In the genomic region with DNA sequence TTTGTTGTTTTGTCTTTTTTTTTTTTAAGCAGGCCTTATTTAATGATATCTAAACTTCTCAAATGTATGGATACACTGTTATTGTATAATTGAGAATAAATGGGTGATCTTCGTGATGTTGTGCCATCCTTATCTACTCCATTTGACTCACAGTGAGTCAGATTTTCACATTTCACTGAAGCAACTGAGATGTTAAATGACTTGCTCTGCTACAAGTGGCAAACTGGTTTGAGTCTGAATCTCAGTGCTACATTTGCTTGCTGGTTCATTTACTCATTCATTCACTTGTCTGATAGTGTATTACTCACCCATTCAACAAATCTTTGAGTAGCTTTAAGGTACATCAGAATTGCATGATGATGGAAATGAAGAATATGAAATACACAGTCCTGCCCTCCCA, we compare ENCODE assay signal across 11 cellular contexts. TPM values are rescaled to one million over a fixed set of nuclear protein-coding genes. Genes with fewer than 3 reads are reported as not detected.
DNase-seq lines count a peak whose midpoint lies in the region; ATAC-seq and TF ChIP-seq lines count a peak whose summit lies in the region.
"Had no signal": no experiment of that assay in that cellular context is flagged by ENCODE, and none has a peak within 500 bp of the region (broad histone marks: within the 10 kb centered on the region; RNA-seq: fewer than 3 reads in every experiment).

No MANE protein-coding gene starts in this region.

- TF ChIP-seq CTCF in natural killer cell (IDR thresholded peaks at IDR 0.05) (no peak), epithelial cell of proximal tubule (conservative IDR thresholded peaks at IDR 0.05; ENCODE audit: low read depth, low read length) (no peak)

- H3K4me1 Mint-ChIP-seq in natural killer cell treated with Interleukin-12 subunit alpha and Interleukin-12 subunit beta and Interleukin-15 and Interleukin-18, amount 100 ng/mL, for 72 hours (ENCODE audit: low read depth in 2 of 2), result peaks cover 12 to 34% of the 10 kb centered on the region in 2 donors
- peaks cover 31 to 32% of the 10 kb centered on the region in 2 donors for H3K4me1 Mint-ChIP-seq in natural killer cell
- peaks cover 47% of the 10 kb centered on the region for H3K4me1 Mint-ChIP-seq in stimulated activated naive CD8-positive, alpha-beta T cell treated with anti-CD3 and anti-CD28 coated beads, Interleukin-15, Interleukin-2, amounts not matched to agents 100 ng/mL and 50 ng/mL, for 24 hours (ENCODE audit: low read depth)
- peaks cover 22% of the 10 kb centered on the region for H3K4me1 Mint-ChIP-seq in stimulated activated memory B cell treated with anti-CD40 and anti-IgM and Interleukin-4, amounts not matched to agents 10 μg/mL and 1 μg/mL and 100 μg/mL, for 72 hours

- H3K27me3 Mint-ChIP-seq in natural killer cell treated with Interleukin-12 subunit alpha and Interleukin-12 subunit beta and Interleukin-15 and Interleukin-18, amount 100 ng/mL, for 72 hours, result no peaks in the 10 kb centered on the region
- peaks cover 0 to 3% of the 10 kb centered on the region in 2 donors for H3K27me3 Mint-ChIP-seq in natural killer cell (ENCODE audit: low read depth in 2 of 2)
- peaks cover 4% of the 10 kb centered on the region for H3K27me3 Mint-ChIP-seq in stimulated activated naive CD8-positive, alpha-beta T cell treated with anti-CD3 and anti-CD28 coated beads, Interleukin-15, Interleukin-2, amounts not matched to agents 100 ng/mL and 50 ng/mL, for 24 hours
- H3K27me3 Mint-ChIP-seq in stimulated activated memory B cell treated with anti-CD40 and anti-IgM and Interleukin-4, amounts not matched to agents 10 μg/mL and 1 μg/mL and 100 μg/mL, for 72 hours, result no peaks in the 10 kb centered on the region

- DNase-seq in natural killer cell treated with Interleukin-12 subunit alpha and Interleukin-12 subunit beta and Interleukin-15 and Interleukin-18, amount 100 ng/mL, for 72 hours (ENCODE audit: low spot score), result no peak
- DNase-seq in natural killer cell (no peak), RPMI7951 (ENCODE audit: low read depth) (peak; percentile 55), epithelial cell of proximal tubule (ENCODE audit: low read depth) (peak; percentile 36), HuH-7 (ENCODE audit: low spot score) (no peak), substantia nigra (lab: John Stamatoyannopoulos, UW) (no peak)
- DNase-seq: Calu3, occipital lobe had no signal

- intact Hi-C loops in natural killer cell (cut with micrococcal nuclease), result no loop called here

- H3K9me3 Mint-ChIP-seq in natural killer cell treated with Interleukin-12 subunit alpha and Interleukin-12 subunit beta and Interleukin-15 and Interleukin-18, amount 100 ng/mL, for 72 hours, result no peaks in the 10 kb centered on the region
- H3K9me3 Mint-ChIP-seq in natural killer cell, result no peaks in the 10 kb centered on the region
- no peaks in the 10 kb centered on the region for H3K9me3 Mint-ChIP-seq in stimulated activated naive CD8-positive, alpha-beta T cell treated with anti-CD3 and anti-CD28 coated beads, Interleukin-15, Interleukin-2, amounts not matched to agents 100 ng/mL and 50 ng/mL, for 24 hours
- H3K9me3 Mint-ChIP-seq in stimulated activated memory B cell treated with anti-CD40 and anti-IgM and Interleukin-4, amounts not matched to agents 10 μg/mL and 1 μg/mL and 100 μg/mL, for 72 hours, result no peaks in the 10 kb centered on the region

- ATAC-seq in natural killer cell treated with Interleukin-12 subunit alpha and Interleukin-12 subunit beta and Interleukin-15 and Interleukin-18, amount 100 ng/mL, for 72 hours, result peak; percentile 18 to 74
- no peak for ATAC-seq in natural killer cell
- no peak for ATAC-seq in stimulated activated memory B cell treated with anti-CD40 and anti-IgM and Interleukin-4, amounts not matched to agents 10 μg/mL and 1 μg/mL and 100 μg/mL, for 72 hours

- H3K27ac Mint-ChIP-seq in natural killer cell treated with Interleukin-12 subunit alpha and Interleukin-12 subunit beta and Interleukin-15 and Interleukin-18, amount 100 ng/mL, for 72 hours, result peak overlapping the region; percentile 95
- peak overlapping the region in 1 of 2 donors; percentile 95 for H3K27ac Mint-ChIP-seq in natural killer cell
- H3K27ac Mint-ChIP-seq in stimulated activated naive CD8-positive, alpha-beta T cell treated with anti-CD3 and anti-CD28 coated beads, Interleukin-15, Interleukin-2, amounts not matched to agents 100 ng/mL and 50 ng/mL, for 24 hours, result peak overlapping the region; percentile 10
- H3K27ac Mint-ChIP-seq in stimulated activated memory B cell treated with anti-CD40 and anti-IgM and Interleukin-4, amounts not matched to agents 10 μg/mL and 1 μg/mL and 100 μg/mL, for 72 hours, result no peak overlapping the region

- H3K36me3 Mint-ChIP-seq in natural killer cell treated with Interleukin-12 subunit alpha and Interleukin-12 subunit beta and Interleukin-15 and Interleukin-18, amount 100 ng/mL, for 72 hours, result peaks cover 7% of the 10 kb centered on the region
- H3K36me3 Mint-ChIP-seq in natural killer cell, result no peaks in the 10 kb centered on the region
- peaks cover 34% of the 10 kb centered on the region for H3K36me3 Mint-ChIP-seq in stimulated activated naive CD8-positive, alpha-beta T cell treated with anti-CD3 and anti-CD28 coated beads, Interleukin-15, Interleukin-2, amounts not matched to agents 100 ng/mL and 50 ng/mL, for 24 hours (ENCODE audit: low read depth)
- peaks cover 16% of the 10 kb centered on the region for H3K36me3 Mint-ChIP-seq in stimulated activated memory B cell treated with anti-CD40 and anti-IgM and Interleukin-4, amounts not matched to agents 10 μg/mL and 1 μg/mL and 100 μg/mL, for 72 hours

- no peak overlapping the region for H3K4me3 ChIP-seq in epithelial cell of proximal tubule (ENCODE audit: low read depth, low read length)
- H3K4me3 ChIP-seq: cardiac muscle cell had no signal

- peak overlapping the region; percentile 95 for H3K4me3 Mint-ChIP-seq in natural killer cell treated with Interleukin-12 subunit alpha and Interleukin-12 subunit beta and Interleukin-15 and Interleukin-18, amount 100 ng/mL, for 72 hours
- no peak overlapping the region for H3K4me3 Mint-ChIP-seq in natural killer cell
- peak overlapping the region; percentile 30 for H3K4me3 Mint-ChIP-seq in stimulated activated naive CD8-positive, alpha-beta T cell treated with anti-CD3 and anti-CD28 coated beads, Interleukin-15, Interleukin-2, amounts not matched to agents 100 ng/mL and 50 ng/mL, for 24 hours
- no peak overlapping the region for H3K4me3 Mint-ChIP-seq in stimulated activated memory B cell treated with anti-CD40 and anti-IgM and Interleukin-4, amounts not matched to agents 10 μg/mL and 1 μg/mL and 100 μg/mL, for 72 hours

- H3K27ac ChIP-seq in substantia nigra (ENCODE audit: low read depth, low read length, poor library complexity, severe bottlenecking), result no peak overlapping the region
- H3K27ac ChIP-seq: cardiac muscle cell had no signal

RNA-seq across cellular contexts. Expression of a gene that starts 2.6 kb away (rescaled TPM):
- 10 to 100 TPM; 23.1 to 39.7 TPM for total RNA-seq in natural killer cell treated with Interleukin-12 subunit alpha and Interleukin-12 subunit beta and Interleukin-15 and Interleukin-18, amount 100 ng/mL, for 72 hours
- total RNA-seq in natural killer cell, result 10 to 100 TPM; 19.6 to 30.1 (median 28.3) TPM
- 37.8 and 44.6 TPM in 2 replicates for total RNA-seq in RPMI7951 (2014; rRNA removed; shearing (Covaris generic))
- total RNA-seq in epithelial cell of proximal tubule, result 11.2 and 18.5 TPM in 2 replicates

RNA-seq across cellular contexts. Expression of a gene that starts 2.8 kb away (rescaled TPM):
- total RNA-seq in natural killer cell treated with Interleukin-12 subunit alpha and Interleukin-12 subunit beta and Interleukin-15 and Interleukin-18, amount 100 ng/mL, for 72 hours, result 10 to 100 TPM; 35.9 to 47.1 TPM
- total RNA-seq in natural killer cell (10 to 100 TPM; 18.8 to 19.4 (median 19.2) TPM), epithelial cell of proximal tubule (61.6 and 69.5 TPM in 2 replicates)
- total RNA-seq in RPMI7951 (2014; rRNA removed; shearing (Covaris generic)), result 60.9 and 68.1 TPM in 2 replicates

RNA-seq across cellular contexts. Expression of a gene that starts 34.4 kb away (rescaled TPM):
- total RNA-seq in natural killer cell treated with Interleukin-12 subunit alpha and Interleukin-12 subunit beta and Interleukin-15 and Interleukin-18, amount 100 ng/mL, for 72 hours, result not detected
- under 1 TPM in 1 of 3 donors, not detected in 2; 0.66 TPM for total RNA-seq in natural killer cell
- total RNA-seq in RPMI7951 (2014; rRNA removed; shearing (Covaris generic)), result not detected in 2 replicates
- total RNA-seq in epithelial cell of proximal tubule, result not detected in 2 replicates
- total RNA-seq: Calu3, cardiac muscle cell, occipital lobe had no signal

Comparison
In these comparisons a context has a peak if more than half of its experiments do, and no peak if none do; other contexts are left out.
1. ATAC-seq: peak in natural killer cell treated with Interleukin-12 subunit alpha and Interleukin-12 subunit beta and Interleukin-15 and Interleukin-18, amount 100 ng/mL, for 72 hours (2 of 2); none in natural killer cell (0 of 3) and stimulated activated memory B cell treated with anti-CD40 and anti-IgM and Interleukin-4, amounts not matched to agents 10 μg/mL and 1 μg/mL and 100 μg/mL, for 72 hours (single experiment).
2. H3K4me3 Mint-ChIP-seq: peak in natural killer cell treated with Interleukin-12 subunit alpha and Interleukin-12 subunit beta and Interleukin-15 and Interleukin-18, amount 100 ng/mL, for 72 hours (single experiment) and stimulated activated naive CD8-positive, alpha-beta T cell treated with anti-CD3 and anti-CD28 coated beads, Interleukin-15, Interleukin-2, amounts not matched to agents 100 ng/mL and 50 ng/mL, for 24 hours (single experiment); none in natural killer cell (single experiment) and stimulated activated memory B cell treated with anti-CD40 and anti-IgM and Interleukin-4, amounts not matched to agents 10 μg/mL and 1 μg/mL and 100 μg/mL, for 72 hours (single experiment).
3. DNase-seq: peak in RPMI7951 (single experiment) and epithelial cell of proximal tubule (single experiment); none in natural killer cell treated with Interleukin-12 subunit alpha and Interleukin-12 subunit beta and Interleukin-15 and Interleukin-18, amount 100 ng/mL, for 72 hours (single experiment), natural killer cell (single experiment), HuH-7 (single experiment) and substantia nigra (0 of 49).